In genomic region chr18:31998880-31999279, GRCh38 we compare ENCODE assay signal across 26 cellular contexts.
"Had no signal": no experiment of that assay in that cellular context is flagged by ENCODE, and none has a peak within 500 bp of the region (broad histone marks: within the 10 kb centered on the region; RNA-seq: fewer than 3 reads in every experiment).

No MANE protein-coding gene starts in this region.

- H3K27me3 ChIP-seq: brain microvascular endothelial cell, dorsolateral prefrontal cortex, esophagus muscularis mucosa, foreskin keratinocyte, gastrocnemius medialis, heart right ventricle had no signal

- H3K4me3 ChIP-seq: coronary artery, dorsolateral prefrontal cortex, esophagus muscularis mucosa, gastrocnemius medialis, heart right ventricle had no signal

- H3K9me3 ChIP-seq: esophagus muscularis mucosa, gastrocnemius medialis, heart right ventricle had no signal

- ATAC-seq: activated CD4-positive, alpha-beta T cell treated with anti-CD3 and anti-CD28 coated beads for 36 hours; activated CD8-positive, alpha-beta memory T cell treated with anti-CD3 and anti-CD28 coated beads, Interleukin-2, amount 10 ng/mL, durations not matched to agents 7 days and 5 days; activated CD8-positive, alpha-beta T cell treated with anti-CD3 and anti-CD28 coated beads, Interleukin-2, amount 10 ng/mL, durations not matched to agents 7 days and 5 days; activated naive CD4-positive, alpha-beta T cell treated with anti-CD3 and anti-CD28 coated beads, Interleukin-2, amount 50 U/mL, for 72 hours; foreskin keratinocyte; gastrocnemius medialis; heart right ventricle had no signal

- H3K27ac ChIP-seq: brain microvascular endothelial cell, coronary artery, dorsolateral prefrontal cortex, esophagus muscularis mucosa, foreskin keratinocyte, gastrocnemius medialis, heart right ventricle had no signal

- DNase-seq: activated CD4-positive, alpha-beta memory T cell treated with anti-CD3 and anti-CD28 coated beads for 36 hours; activated CD4-positive, alpha-beta T cell treated with anti-CD3 and anti-CD28 coated beads for 36 hours; activated CD4-positive, alpha-beta T cell treated with anti-CD3 and anti-CD28 coated beads, Interleukin-2, amount 10 ng/mL, durations not matched to agents 24 days and 14 days; activated CD4-positive, CD25-positive, alpha-beta regulatory T cell; activated CD4-positive, CD25-positive, alpha-beta regulatory T cell treated with anti-CD3 and anti-CD28 coated beads, Interleukin-2, amount 50 U/mL, for 72 hours; activated CD8-positive, alpha-beta memory T cell treated with anti-CD3 and anti-CD28 coated beads, Interleukin-2, amount 10 ng/mL, durations not matched to agents 7 days and 5 days; activated CD8-positive, alpha-beta memory T cell treated with anti-CD3 and anti-CD28 coated beads, Interleukin-2, amount 50 U/mL, for 4 hours; activated CD8-positive, alpha-beta T cell treated with anti-CD3 and anti-CD28 coated beads, Interleukin-2, amount 10 ng/mL, durations not matched to agents 7 days and 5 days; activated gamma-delta T cell; activated naive CD4-positive, alpha-beta T cell; activated naive CD4-positive, alpha-beta T cell treated with anti-CD3 and anti-CD28 coated beads, Interleukin-2, amount 10 ng/mL, durations not matched to agents 7 days and 5 days; activated naive CD8-positive, alpha-beta T cell treated with anti-CD3 and anti-CD28 coated beads, Interleukin-2, amount 10 ng/mL, durations not matched to agents 7 days and 5 days; activated T-cell treated with anti-CD3 and anti-CD28 coated beads, Interleukin-2, amount 50 U/mL, for 1 hour; activated T-cell treated with anti-CD3 and anti-CD28 coated beads, Interleukin-2, amount 50 U/mL, for 48 hours; anterior cingulate cortex; brain microvascular endothelial cell; dorsolateral prefrontal cortex; effector memory CD4-positive, alpha-beta T cell; endodermal cell; foreskin keratinocyte; gastrocnemius medialis; heart right ventricle; T-helper 2 cell had no signal

- H3K4me1 ChIP-seq: esophagus muscularis mucosa, foreskin keratinocyte, gastrocnemius medialis, heart right ventricle had no signal

- H3K36me3 ChIP-seq: brain microvascular endothelial cell, esophagus muscularis mucosa, gastrocnemius medialis, heart right ventricle had no signal
